Comparison of ENCODE assay signal across 8 cellular contexts in genomic region chr3:160399347-160400047, GRCh38. TPM values are rescaled to one million over a fixed set of nuclear protein-coding genes. Genes with fewer than 3 reads are reported as not detected.
DNase-seq lines count a peak whose midpoint lies in the region; TF ChIP-seq lines count a peak whose summit lies in the region.

SMC4 (plus strand) TSS chr3:160399650; CDS start chr3:160400827, 1,177 bp downstream.

- H3K27ac ChIP-seq in MM.1S (ENCODE audit: low read length) = peak within 1 kb of the TSS; percentile 91
- peak within 1 kb of the TSS; percentile 88 to 97 (median 92) for H3K27ac ChIP-seq in stomach

- no peaks in the 10 kb centered on the region for H3K9me2 ChIP-seq in MM.1S (replicated peaks; ENCODE audit: insufficient read depth, low read length)

- peak within 1 kb of the TSS; percentile 92 to 97 (median 96) for H3K4me3 Mint-ChIP-seq in nephron

- peaks cover 5% of the 10 kb centered on the region for H3K27me3 Mint-ChIP-seq in nephron (ENCODE audit: low read depth)

- H2AFZ ChIP-seq in MM.1S (ENCODE audit: low read length) = peak within 1 kb of the TSS; percentile 88

- H3K27ac Mint-ChIP-seq in nephron = peak within 1 kb of the TSS; percentile 99

- H3K9me3 Mint-ChIP-seq in nephron = no peaks in the 10 kb centered on the region

- TF ChIP-seq POLR2A in stomach (IDR thresholded peaks at IDR 0.05) = peak in 1 of 4 donors; percentile 21

- H3K27me3 ChIP-seq in MM.1S (replicated peaks; ENCODE audit: insufficient read depth, low read length) (no peaks in the 10 kb centered on the region), stomach (peaks cover 0 to 7% (median 0%) of the 10 kb centered on the region in 3 donors)

- H3K9ac ChIP-seq in ES-I3 (ENCODE audit: low read depth, low read length) (peak within 1 kb of the TSS; percentile 97), MM.1S (ENCODE audit: low read length) (peak within 1 kb of the TSS; percentile 98)

- H3K4me1 ChIP-seq in ES-I3 (ENCODE audit: insufficient read depth, low read length) (no peaks in the 10 kb centered on the region), MM.1S (ENCODE audit: low read length) (peaks cover 16% of the 10 kb centered on the region), stomach (peaks cover 15 to 56% (median 38%) of the 10 kb centered on the region in 4 donors)

- peaks cover 14% of the 10 kb centered on the region for H3F3A ChIP-seq in MM.1S (ENCODE audit: insufficient read depth, low read length)

- H3K4me1 Mint-ChIP-seq in nephron = peaks cover 45% of the 10 kb centered on the region

- TF ChIP-seq EP300 in stomach (IDR thresholded peaks at IDR 0.05) = no peak

- no peaks in the 10 kb centered on the region; the same call in 1 of the 2 replicates for H3K36me3 ChIP-seq in ES-I3 (ENCODE audit: insufficient read depth, low read length)
- H3K36me3 ChIP-seq in MM.1S (replicated peaks; ENCODE audit: insufficient read depth, low read length) = peaks cover 13% of the 10 kb centered on the region
- no peaks in the 10 kb centered on the region for H3K36me3 ChIP-seq in stomach

- H3K4me3 ChIP-seq in MM.1S (ENCODE audit: low read length) (peak within 1 kb of the TSS; percentile 89), stomach (peak within 1 kb of the TSS; percentile 64 to 80 (median 78))

- intact Hi-C loops in stomach (cut with DNase I; ENCODE audit: low total_unique reads) = no loop called here

- H3K36me3 Mint-ChIP-seq in nephron (ENCODE audit: low read depth) = no peaks in the 10 kb centered on the region

- H3K9me3 ChIP-seq in ES-I3 (ENCODE audit: control insufficient read depth, insufficient read depth, low read length) = no peaks in the 10 kb centered on the region
- no peaks in the 10 kb centered on the region for H3K9me3 ChIP-seq in MM.1S (replicated peaks; ENCODE audit: insufficient read depth, low read length)
- H3K9me3 ChIP-seq in stomach = no peaks in the 10 kb centered on the region

- 0 to 1% (median 1%) methylated on average over 47 of the region's 47 CpGs for WGBS in stomach, 5 donors

- DNase-seq in HCEC 1CT = peak; percentile 91
- DNase-seq in MM.1S = peak; percentile 98
- DNase-seq in SHP77 treated with DMSO at 0.1 percent for 48 hours (lab: John Stamatoyannopoulos, UW) = peak; percentile 92
- peak; percentile 77 for DNase-seq in activated effector memory CD4-positive, alpha-beta T cell treated with Interleukin-2 at 50 U/mL for 16 hours
- peak; percentile 83 for DNase-seq in fibroblast of the conjunctiva (ENCODE audit: low read depth)
- peak; percentile 80 for DNase-seq in stomach

- peaks cover 92% of the 10 kb centered on the region for H3K79me2 ChIP-seq in MM.1S (ENCODE audit: low read length)

- H4K20me1 ChIP-seq in MM.1S (ENCODE audit: insufficient read depth, low read length) = peaks cover 23% of the 10 kb centered on the region

- peak within 1 kb of the TSS; percentile 79 for H3K4me2 ChIP-seq in MM.1S (ENCODE audit: low read depth, low read length)

- no peak for TF ChIP-seq CTCF in MM.1S (IDR thresholded peaks at IDR 0.05; ENCODE audit: low read length)
- TF ChIP-seq CTCF in nephron (IDR thresholded peaks at IDR 0.05; ENCODE audit: unreplicated experiment in 3 of 3) = no peak
- no peak for TF ChIP-seq CTCF in stomach (IDR thresholded peaks at IDR 0.05)

RNA-seq across cellular contexts. Expression of gene SMC4, which starts in this region (rescaled TPM):
- 100 to 1,000 TPM in 3 of 5 donors, 10 to 100 TPM in 2; 19.6 to 122 (median 113) TPM for total RNA-seq in stomach
- polyA plus RNA-seq in stomach = 10 to 100 TPM; 12.8 to 52.7 (median 40.6) TPM

Comparison
In these comparisons a context has a peak if more than half of its experiments do, and no peak if none do; other contexts are left out.
1. Peak in every context shown above with its lines: DNase-seq, H3K4me3 ChIP-seq and H3K27ac ChIP-seq.